In genomic region chr21:35027558-35028450, GRCh38 we compare ENCODE assay signal across 9 cellular contexts. TPM values are rescaled to one million over a fixed set of nuclear protein-coding genes. Genes with fewer than 3 reads are reported as not detected.
DNase-seq lines count a peak whose midpoint lies in the region; ATAC-seq and TF ChIP-seq lines count a peak whose summit lies in the region.
"Had no signal": no experiment of that assay in that cellular context is flagged by ENCODE, and none has a peak within 500 bp of the region (broad histone marks: within the 10 kb centered on the region; RNA-seq: fewer than 3 reads in every experiment).

No MANE protein-coding gene starts in this region.

- intact Hi-C loops in upper lobe of right lung (cut with DNase I) = no loop called here
- intact Hi-C loops in posterior cingulate gyrus (cut with DNase I) = no loop called here

- H3K9me3 Mint-ChIP-seq in stimulated activated naive CD8-positive, alpha-beta T cell treated with anti-CD3 and anti-CD28 coated beads, Interleukin-15, Interleukin-2, amounts not matched to agents 100 ng/mL and 50 ng/mL, for 24 hours = peaks cover under 1% of the 10 kb centered on the region
- H3K9me3 Mint-ChIP-seq in T-cell (peaks cover 0 to under 1% (median 0%) of the 10 kb centered on the region in 3 donors), endodermal cell (no peaks in the 10 kb centered on the region)

- H3K4me3 ChIP-seq in endodermal cell (ENCODE audit: low read length) = no peak overlapping the region
- H3K4me3 ChIP-seq in upper lobe of right lung = no peak overlapping the region

- peaks cover 9% of the 10 kb centered on the region for H3K36me3 Mint-ChIP-seq in stimulated activated naive CD8-positive, alpha-beta T cell treated with anti-CD3 and anti-CD28 coated beads, Interleukin-15, Interleukin-2, amounts not matched to agents 100 ng/mL and 50 ng/mL, for 24 hours (ENCODE audit: low read depth)
- peaks cover 25% of the 10 kb centered on the region for H3K36me3 Mint-ChIP-seq in T-cell
- H3K36me3 Mint-ChIP-seq in endodermal cell (ENCODE audit: low read depth) = no peaks in the 10 kb centered on the region

- H3K27ac Mint-ChIP-seq in stimulated activated naive CD8-positive, alpha-beta T cell treated with anti-CD3 and anti-CD28 coated beads, Interleukin-15, Interleukin-2, amounts not matched to agents 100 ng/mL and 50 ng/mL, for 24 hours = peak overlapping the region; percentile 97
- H3K27ac Mint-ChIP-seq in T-cell (peak overlapping the region; percentile 99 to 100), endodermal cell (no peak overlapping the region)

- H3K27me3 ChIP-seq in endodermal cell (ENCODE audit: control insufficient read depth, insufficient read depth, low read length, poor library complexity, severe bottlenecking) (peaks cover 36% of the 10 kb centered on the region), upper lobe of right lung (no peaks in the 10 kb centered on the region), foreskin keratinocyte (no peaks in the 10 kb centered on the region)

- H3K4me3 Mint-ChIP-seq in stimulated activated naive CD8-positive, alpha-beta T cell treated with anti-CD3 and anti-CD28 coated beads, Interleukin-15, Interleukin-2, amounts not matched to agents 100 ng/mL and 50 ng/mL, for 24 hours = peak overlapping the region; percentile 85
- peak overlapping the region; percentile 79 to 87 (median 84) for H3K4me3 Mint-ChIP-seq in T-cell
- H3K4me3 Mint-ChIP-seq in endodermal cell = peak overlapping the region; percentile 58

- H3K27ac ChIP-seq in endodermal cell (ENCODE audit: low read depth, low read length) (no peak overlapping the region), upper lobe of right lung (peak overlapping the region; percentile 68), foreskin keratinocyte (no peak overlapping the region)

- no peak for ATAC-seq in stimulated activated naive CD8-positive, alpha-beta T cell treated with anti-CD3 and anti-CD28 coated beads, Interleukin-15, Interleukin-2, amounts not matched to agents 100 U/mL and 50 U/mL, for 24 hours
- ATAC-seq in T-cell (replicated peaks in 1 of 4) = no peak
- no peak for ATAC-seq in upper lobe of right lung
- no peak for ATAC-seq in foreskin keratinocyte

- WGBS in endodermal cell (ENCODE audit: insufficient coverage in 1 of 2, insufficient read length in 1 of 2), 2 experiments = 81 to 90% methylated on average over 3 to 5 of the region's 5 CpGs

- H3K36me3 ChIP-seq in endodermal cell (ENCODE audit: control insufficient read depth, insufficient read depth, low read length) = no peaks in the 10 kb centered on the region
- no peaks in the 10 kb centered on the region for H3K36me3 ChIP-seq in upper lobe of right lung

- CTCF ChIA-PET in T-cell (lab: Charles Lee) = no interaction called here

- no peaks in the 10 kb centered on the region for H3K9me3 ChIP-seq in endodermal cell (ENCODE audit: control insufficient read depth, low read length)
- no peaks in the 10 kb centered on the region for H3K9me3 ChIP-seq in upper lobe of right lung

- no peak overlapping the region for H3K9ac ChIP-seq in endodermal cell (ENCODE audit: extremely low read depth, low read length, poor library complexity, severe bottlenecking)

- no peaks in the 10 kb centered on the region for H3K27me3 Mint-ChIP-seq in stimulated activated naive CD8-positive, alpha-beta T cell treated with anti-CD3 and anti-CD28 coated beads, Interleukin-15, Interleukin-2, amounts not matched to agents 100 ng/mL and 50 ng/mL, for 24 hours
- H3K27me3 Mint-ChIP-seq in T-cell (no peaks in the 10 kb centered on the region), endodermal cell (ENCODE audit: insufficient read depth) (peaks cover 38% of the 10 kb centered on the region)

- H3K4me1 ChIP-seq in endodermal cell (ENCODE audit: control insufficient read depth, insufficient read depth, low read length) (no peaks in the 10 kb centered on the region), upper lobe of right lung (peaks cover 14% of the 10 kb centered on the region), foreskin keratinocyte (peaks cover 3% of the 10 kb centered on the region)

- POLR2A ChIA-PET in T-cell (lab: Charles Lee) = interaction anchor here in 1 of 2 donors (1.9 kb wide), 1 partner anchor 21 kb away, joined by 8 read pairs; no protein-coding TSS in a partner anchor

- no peak for DNase-seq in stimulated activated naive CD8-positive, alpha-beta T cell treated with anti-CD3 and anti-CD28 coated beads, Interleukin-15, Interleukin-2, amounts not matched to agents 100 U/mL and 50 U/mL, for 24 hours
- DNase-seq in T-cell (peak in 1 of 34 experiments; percentile 18), endodermal cell (no peak), upper lobe of right lung (no peak), NCI-H146 treated with DMSO at 0.1 percent for 48 hours (lab: John Stamatoyannopoulos, UW; ENCODE audit: unreplicated experiment) (no peak), foreskin keratinocyte (no peak), posterior cingulate gyrus (no peak)
- DNase-seq: NCI-H82 had no signal

- H3K4me1 Mint-ChIP-seq in stimulated activated naive CD8-positive, alpha-beta T cell treated with anti-CD3 and anti-CD28 coated beads, Interleukin-15, Interleukin-2, amounts not matched to agents 100 ng/mL and 50 ng/mL, for 24 hours (ENCODE audit: low read depth) = peaks cover 96% of the 10 kb centered on the region
- H3K4me1 Mint-ChIP-seq in T-cell (peaks cover 93 to 96% (median 94%) of the 10 kb centered on the region in 3 donors), endodermal cell (peaks cover 14% of the 10 kb centered on the region)

- TF ChIP-seq CTCF in endodermal cell (conservative IDR thresholded peaks at IDR 0.05) = no peak
- no peak for TF ChIP-seq CTCF in upper lobe of right lung (IDR thresholded peaks at IDR 0.05)
- no peak for TF ChIP-seq CTCF in foreskin keratinocyte (conservative IDR thresholded peaks at IDR 0.05)

RNA-seq across cellular contexts. Expression of gene RUNX1, which starts 21.3 kb away (rescaled TPM):
- total RNA-seq in T-cell (100 to 1,000 TPM in 3 of 5 donors, 10 to 100 TPM in 2; 87.0 to 117 (median 104) TPM), endodermal cell (1 to 10 TPM in 1 of 2 donors, under 1 TPM in 1; 0.31 to 2.8 TPM), upper lobe of right lung (86.9 TPM), foreskin keratinocyte (28.4 and 29.8 TPM in 2 replicates)
- polyA plus RNA-seq in endodermal cell (2013, experiment 1 of 2) = 0.50 TPM
- 1.0 TPM for polyA plus RNA-seq in endodermal cell (2013, experiment 2 of 2)
- 13.8 and 15.3 TPM in 2 replicates for polyA plus RNA-seq in foreskin keratinocyte
